ENCODE assay signal across 1 cellular context in genomic region chr17:51056813-51057510, GRCh38.
TF ChIP-seq lines count a peak whose summit lies in the region.

No MANE protein-coding gene starts in this region.

TF ChIP-seq in GM23338, 12 proteins besides CTCF, POLR2A, EP300 and RAD21 (continued from another document):
- TF ChIP-seq, protein P1, sequence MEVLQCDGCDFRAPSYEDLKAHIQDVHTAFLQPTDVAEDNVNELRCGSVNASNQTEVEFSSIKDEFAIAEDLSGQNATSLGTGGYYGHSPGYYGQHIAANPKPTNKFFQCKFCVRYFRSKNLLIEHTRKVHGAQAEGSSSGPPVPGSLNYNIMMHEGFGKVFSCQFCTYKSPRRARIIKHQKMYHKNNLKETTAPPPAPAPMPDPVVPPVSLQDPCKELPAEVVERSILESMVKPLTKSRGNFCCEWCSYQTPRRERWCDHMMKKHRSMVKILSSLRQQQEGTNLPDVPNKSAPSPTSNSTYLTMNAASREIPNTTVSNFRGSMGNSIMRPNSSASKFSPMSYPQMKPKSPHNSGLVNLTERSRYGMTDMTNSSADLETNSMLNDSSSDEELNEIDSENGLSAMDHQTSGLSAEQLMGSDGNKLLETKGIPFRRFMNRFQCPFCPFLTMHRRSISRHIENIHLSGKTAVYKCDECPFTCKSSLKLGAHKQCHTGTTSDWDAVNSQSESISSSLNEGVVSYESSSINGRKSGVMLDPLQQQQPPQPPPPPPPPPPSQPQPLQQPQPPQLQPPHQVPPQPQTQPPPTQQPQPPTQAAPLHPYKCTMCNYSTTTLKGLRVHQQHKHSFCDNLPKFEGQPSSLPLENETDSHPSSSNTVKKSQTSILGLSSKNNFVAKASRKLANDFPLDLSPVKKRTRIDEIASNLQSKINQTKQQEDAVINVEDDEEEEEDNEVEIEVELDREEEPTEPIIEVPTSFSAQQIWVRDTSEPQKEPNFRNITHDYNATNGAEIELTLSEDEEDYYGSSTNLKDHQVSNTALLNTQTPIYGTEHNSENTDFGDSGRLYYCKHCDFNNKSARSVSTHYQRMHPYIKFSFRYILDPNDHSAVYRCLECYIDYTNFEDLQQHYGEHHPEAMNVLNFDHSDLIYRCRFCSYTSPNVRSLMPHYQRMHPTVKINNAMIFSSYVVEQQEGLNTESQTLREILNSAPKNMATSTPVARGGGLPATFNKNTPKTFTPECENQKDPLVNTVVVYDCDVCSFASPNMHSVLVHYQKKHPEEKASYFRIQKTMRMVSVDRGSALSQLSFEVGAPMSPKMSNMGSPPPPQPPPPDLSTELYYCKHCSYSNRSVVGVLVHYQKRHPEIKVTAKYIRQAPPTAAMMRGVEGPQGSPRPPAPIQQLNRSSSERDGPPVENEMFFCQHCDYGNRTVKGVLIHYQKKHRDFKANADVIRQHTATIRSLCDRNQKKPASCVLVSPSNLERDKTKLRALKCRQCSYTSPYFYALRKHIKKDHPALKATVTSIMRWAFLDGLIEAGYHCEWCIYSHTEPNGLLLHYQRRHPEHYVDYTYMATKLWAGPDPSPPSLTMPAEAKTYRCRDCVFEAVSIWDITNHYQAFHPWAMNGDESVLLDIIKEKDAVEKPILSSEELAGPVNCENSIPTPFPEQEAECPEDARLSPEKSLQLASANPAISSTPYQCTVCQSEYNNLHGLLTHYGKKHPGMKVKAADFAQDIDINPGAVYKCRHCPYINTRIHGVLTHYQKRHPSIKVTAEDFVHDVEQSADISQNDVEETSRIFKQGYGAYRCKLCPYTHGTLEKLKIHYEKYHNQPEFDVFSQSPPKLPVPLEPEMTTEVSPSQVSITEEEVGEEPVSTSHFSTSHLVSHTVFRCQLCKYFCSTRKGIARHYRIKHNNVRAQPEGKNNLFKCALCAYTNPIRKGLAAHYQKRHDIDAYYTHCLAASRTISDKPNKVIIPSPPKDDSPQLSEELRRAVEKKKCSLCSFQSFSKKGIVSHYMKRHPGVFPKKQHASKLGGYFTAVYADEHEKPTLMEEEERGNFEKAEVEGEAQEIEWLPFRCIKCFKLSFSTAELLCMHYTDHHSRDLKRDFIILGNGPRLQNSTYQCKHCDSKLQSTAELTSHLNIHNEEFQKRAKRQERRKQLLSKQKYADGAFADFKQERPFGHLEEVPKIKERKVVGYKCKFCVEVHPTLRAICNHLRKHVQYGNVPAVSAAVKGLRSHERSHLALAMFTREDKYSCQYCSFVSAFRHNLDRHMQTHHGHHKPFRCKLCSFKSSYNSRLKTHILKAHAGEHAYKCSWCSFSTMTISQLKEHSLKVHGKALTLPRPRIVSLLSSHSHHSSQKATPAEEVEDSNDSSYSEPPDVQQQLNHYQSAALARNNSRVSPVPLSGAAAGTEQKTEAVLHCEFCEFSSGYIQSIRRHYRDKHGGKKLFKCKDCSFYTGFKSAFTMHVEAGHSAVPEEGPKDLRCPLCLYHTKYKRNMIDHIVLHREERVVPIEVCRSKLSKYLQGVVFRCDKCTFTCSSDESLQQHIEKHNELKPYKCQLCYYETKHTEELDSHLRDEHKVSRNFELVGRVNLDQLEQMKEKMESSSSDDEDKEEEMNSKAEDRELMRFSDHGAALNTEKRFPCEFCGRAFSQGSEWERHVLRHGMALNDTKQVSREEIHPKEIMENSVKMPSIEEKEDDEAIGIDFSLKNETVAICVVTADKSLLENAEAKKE (CRISPR knock-in tag; IDR thresholded peaks at IDR 0.05), result no peak
